2 cellular contexts compared by ENCODE assay signal in the genomic region with DNA sequence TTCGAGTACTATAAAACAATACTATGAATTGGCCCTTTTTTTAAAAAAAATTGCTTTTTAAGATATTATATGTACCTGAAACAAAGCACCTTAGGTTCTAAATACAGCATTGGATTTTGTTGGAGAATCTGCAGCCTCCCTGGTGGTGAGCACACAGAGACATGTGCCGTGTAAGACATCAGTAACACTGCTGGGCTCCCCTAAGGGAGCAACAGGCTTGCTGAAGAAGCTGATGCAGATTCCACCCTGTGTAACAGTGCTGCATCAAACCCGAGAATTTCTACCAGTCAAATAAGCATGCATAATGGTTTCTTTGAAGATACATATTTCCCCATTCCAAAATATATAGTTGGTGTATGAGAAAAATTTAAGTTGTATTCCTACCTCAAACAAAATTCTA.
TF ChIP-seq lines count a peak whose summit lies in the region.

No MANE protein-coding gene starts in this region.

TF ChIP-seq in GM23338, 12 proteins besides CTCF, POLR2A, EP300 and RAD21:
- no peak for TF ChIP-seq ZNF114 (CRISPR knock-in tag; IDR thresholded peaks at IDR 0.05)
- no peak for TF ChIP-seq ZNF331 (CRISPR knock-in tag; IDR thresholded peaks at IDR 0.05; ENCODE audit: low read depth)
- TF ChIP-seq NANOG (IDR thresholded peaks at IDR 0.05; ENCODE audit: borderline replicate concordance): no peak
- TF ChIP-seq, protein P1, sequence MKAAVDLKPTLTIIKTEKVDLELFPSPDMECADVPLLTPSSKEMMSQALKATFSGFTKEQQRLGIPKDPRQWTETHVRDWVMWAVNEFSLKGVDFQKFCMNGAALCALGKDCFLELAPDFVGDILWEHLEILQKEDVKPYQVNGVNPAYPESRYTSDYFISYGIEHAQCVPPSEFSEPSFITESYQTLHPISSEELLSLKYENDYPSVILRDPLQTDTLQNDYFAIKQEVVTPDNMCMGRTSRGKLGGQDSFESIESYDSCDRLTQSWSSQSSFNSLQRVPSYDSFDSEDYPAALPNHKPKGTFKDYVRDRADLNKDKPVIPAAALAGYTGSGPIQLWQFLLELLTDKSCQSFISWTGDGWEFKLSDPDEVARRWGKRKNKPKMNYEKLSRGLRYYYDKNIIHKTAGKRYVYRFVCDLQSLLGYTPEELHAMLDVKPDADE (IDR thresholded peaks at IDR 0.05): no peak
- TF ChIP-seq STAT1 (IDR thresholded peaks at IDR 0.05; ENCODE audit: unreplicated experiment): no peak
- TF ChIP-seq EZH2 (IDR thresholded peaks at IDR 0.05; ENCODE audit: low read depth, unreplicated experiment): no peak
- no peak for TF ChIP-seq JUNB (IDR thresholded peaks at IDR 0.05; ENCODE audit: unreplicated experiment)
- no peak for TF ChIP-seq CREB1 (CRISPR knock-in tag; IDR thresholded peaks at IDR 0.05; ENCODE audit: low read depth)
- TF ChIP-seq POLR2AphosphoS5 (IDR thresholded peaks at IDR 0.05; ENCODE audit: low read depth): no peak
- TF ChIP-seq, protein P2, sequence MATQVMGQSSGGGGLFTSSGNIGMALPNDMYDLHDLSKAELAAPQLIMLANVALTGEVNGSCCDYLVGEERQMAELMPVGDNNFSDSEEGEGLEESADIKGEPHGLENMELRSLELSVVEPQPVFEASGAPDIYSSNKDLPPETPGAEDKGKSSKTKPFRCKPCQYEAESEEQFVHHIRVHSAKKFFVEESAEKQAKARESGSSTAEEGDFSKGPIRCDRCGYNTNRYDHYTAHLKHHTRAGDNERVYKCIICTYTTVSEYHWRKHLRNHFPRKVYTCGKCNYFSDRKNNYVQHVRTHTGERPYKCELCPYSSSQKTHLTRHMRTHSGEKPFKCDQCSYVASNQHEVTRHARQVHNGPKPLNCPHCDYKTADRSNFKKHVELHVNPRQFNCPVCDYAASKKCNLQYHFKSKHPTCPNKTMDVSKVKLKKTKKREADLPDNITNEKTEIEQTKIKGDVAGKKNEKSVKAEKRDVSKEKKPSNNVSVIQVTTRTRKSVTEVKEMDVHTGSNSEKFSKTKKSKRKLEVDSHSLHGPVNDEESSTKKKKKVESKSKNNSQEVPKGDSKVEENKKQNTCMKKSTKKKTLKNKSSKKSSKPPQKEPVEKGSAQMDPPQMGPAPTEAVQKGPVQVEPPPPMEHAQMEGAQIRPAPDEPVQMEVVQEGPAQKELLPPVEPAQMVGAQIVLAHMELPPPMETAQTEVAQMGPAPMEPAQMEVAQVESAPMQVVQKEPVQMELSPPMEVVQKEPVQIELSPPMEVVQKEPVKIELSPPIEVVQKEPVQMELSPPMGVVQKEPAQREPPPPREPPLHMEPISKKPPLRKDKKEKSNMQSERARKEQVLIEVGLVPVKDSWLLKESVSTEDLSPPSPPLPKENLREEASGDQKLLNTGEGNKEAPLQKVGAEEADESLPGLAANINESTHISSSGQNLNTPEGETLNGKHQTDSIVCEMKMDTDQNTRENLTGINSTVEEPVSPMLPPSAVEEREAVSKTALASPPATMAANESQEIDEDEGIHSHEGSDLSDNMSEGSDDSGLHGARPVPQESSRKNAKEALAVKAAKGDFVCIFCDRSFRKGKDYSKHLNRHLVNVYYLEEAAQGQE (IDR thresholded peaks at IDR 0.05; ENCODE audit: unreplicated experiment): no peak

TF ChIP-seq in K562, 482 proteins besides CTCF, POLR2A, EP300 and RAD21:
- TF ChIP-seq FOS (IDR thresholded peaks at IDR 0.05; ENCODE audit: extremely low read depth, insufficient read length) (no peak), MTA2 (IDR thresholded peaks at IDR 0.05; ENCODE audit: low read depth) (no peak), ARHGAP35 (IDR thresholded peaks at IDR 0.05; ENCODE audit: partially characterized antibody) (no peak)
- TF ChIP-seq, protein P3, sequence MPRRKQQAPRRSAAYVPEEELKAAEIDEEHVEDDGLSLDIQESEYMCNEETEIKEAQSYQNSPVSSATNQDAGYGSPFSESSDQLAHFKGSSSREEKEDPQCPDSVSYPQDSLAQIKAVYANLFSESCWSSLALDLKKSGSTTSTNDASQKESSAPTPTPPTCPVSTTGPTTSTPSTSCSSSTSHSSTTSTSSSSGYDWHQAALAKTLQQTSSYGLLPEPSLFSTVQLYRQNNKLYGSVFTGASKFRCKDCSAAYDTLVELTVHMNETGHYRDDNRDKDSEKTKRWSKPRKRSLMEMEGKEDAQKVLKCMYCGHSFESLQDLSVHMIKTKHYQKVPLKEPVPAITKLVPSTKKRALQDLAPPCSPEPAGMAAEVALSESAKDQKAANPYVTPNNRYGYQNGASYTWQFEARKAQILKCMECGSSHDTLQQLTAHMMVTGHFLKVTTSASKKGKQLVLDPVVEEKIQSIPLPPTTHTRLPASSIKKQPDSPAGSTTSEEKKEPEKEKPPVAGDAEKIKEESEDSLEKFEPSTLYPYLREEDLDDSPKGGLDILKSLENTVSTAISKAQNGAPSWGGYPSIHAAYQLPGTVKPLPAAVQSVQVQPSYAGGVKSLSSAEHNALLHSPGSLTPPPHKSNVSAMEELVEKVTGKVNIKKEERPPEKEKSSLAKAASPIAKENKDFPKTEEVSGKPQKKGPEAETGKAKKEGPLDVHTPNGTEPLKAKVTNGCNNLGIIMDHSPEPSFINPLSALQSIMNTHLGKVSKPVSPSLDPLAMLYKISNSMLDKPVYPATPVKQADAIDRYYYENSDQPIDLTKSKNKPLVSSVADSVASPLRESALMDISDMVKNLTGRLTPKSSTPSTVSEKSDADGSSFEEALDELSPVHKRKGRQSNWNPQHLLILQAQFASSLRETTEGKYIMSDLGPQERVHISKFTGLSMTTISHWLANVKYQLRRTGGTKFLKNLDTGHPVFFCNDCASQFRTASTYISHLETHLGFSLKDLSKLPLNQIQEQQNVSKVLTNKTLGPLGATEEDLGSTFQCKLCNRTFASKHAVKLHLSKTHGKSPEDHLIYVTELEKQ (CRISPR knock-in tag; IDR thresholded peaks at IDR 0.05): no peak
